8 cellular contexts compared by ENCODE assay signal in the genomic region with DNA sequence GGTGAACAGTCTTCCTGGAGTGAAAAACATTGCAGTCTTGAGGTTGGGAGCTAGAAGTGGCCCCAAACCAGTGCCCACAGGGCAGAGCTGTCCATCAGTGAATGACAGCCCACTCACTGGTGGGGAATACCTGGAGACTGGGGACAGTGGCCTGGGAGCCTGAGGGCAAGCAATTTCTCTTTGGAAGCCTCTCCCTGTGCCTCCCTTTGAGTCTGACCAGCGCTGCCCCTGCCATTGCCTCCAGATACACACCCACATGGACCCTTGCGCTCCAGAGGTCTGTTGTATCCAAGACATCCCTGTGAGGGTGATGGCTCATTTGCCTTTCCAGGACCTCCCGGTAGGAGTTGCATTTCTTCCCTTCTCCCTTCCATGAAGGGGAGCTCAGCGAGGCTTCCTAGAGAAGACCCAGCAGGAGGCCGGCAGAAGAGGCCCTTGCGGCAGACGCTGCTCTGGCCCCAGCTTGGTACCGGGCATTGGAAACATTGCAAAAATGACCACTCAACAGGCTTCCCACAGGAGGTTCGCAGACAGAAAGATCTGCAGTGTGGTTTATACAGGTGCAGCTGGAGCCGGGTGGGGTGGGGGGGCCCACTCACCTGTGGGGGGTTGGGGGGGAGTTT. TPM values are rescaled to one million over a fixed set of nuclear protein-coding genes. Genes with fewer than 3 reads are reported as not detected.
DNase-seq lines count a peak whose midpoint lies in the region; ATAC-seq and TF ChIP-seq lines count a peak whose summit lies in the region.

No MANE protein-coding gene starts in this region.

- H3K4me2 ChIP-seq in H9 (ENCODE audit: insufficient read depth, insufficient read length, low read length), result peak overlapping the region; percentile 24
- peak overlapping the region; percentile 76 for H3K4me2 ChIP-seq in smooth muscle cell

- H4K5ac ChIP-seq in H9 (ENCODE audit: insufficient read length, low read depth, low read length), result no peak overlapping the region

- no peak overlapping the region for H3K18ac ChIP-seq in H9 (ENCODE audit: insufficient read length, low read depth, low read length)

- intact Hi-C loops in left ventricle myocardium inferior (cut with micrococcal nuclease), result no loop called here

- H4K20me1 ChIP-seq in H9 (ENCODE audit: control insufficient read depth, insufficient read depth, insufficient read length) (no peaks in the 10 kb centered on the region), smooth muscle cell (ENCODE audit: low read depth) (peaks cover 100% of the 10 kb centered on the region)

- H3K9me3 Mint-ChIP-seq in H9, result peaks cover 4 to 6% of the 10 kb centered on the region in 2 experiments; a peak in 3 of 5 replicates
- peaks cover 6% of the 10 kb centered on the region for H3K9me3 Mint-ChIP-seq in activated CD4-positive, alpha-beta memory T cell treated with anti-CD3 and anti-CD28 coated beads, Interleukin-2, amount 10 ng/mL, durations not matched to agents 7 days and 5 days

- H2AFZ ChIP-seq in H9 (ENCODE audit: low read length), result no peak overlapping the region
- no peak overlapping the region for H2AFZ ChIP-seq in smooth muscle cell (ENCODE audit: low read depth)

- H2BK12ac ChIP-seq in H9 (ENCODE audit: insufficient read length, low read depth, low read length), result no peak overlapping the region

- no peak overlapping the region for H4K91ac ChIP-seq in H9 (ENCODE audit: insufficient read length, low read depth, low read length)

- H3K79me2 ChIP-seq in H9 (ENCODE audit: insufficient read depth, low read length), result no peaks in the 10 kb centered on the region; the same call in 1 of the 2 replicates
- peaks cover 98% of the 10 kb centered on the region for H3K79me2 ChIP-seq in smooth muscle cell (ENCODE audit: low read depth)

- peaks cover 2% of the 10 kb centered on the region for H3K23me2 ChIP-seq in H9 (ENCODE audit: insufficient read length, low read depth, low read length, poor library complexity, severe bottlenecking)

- H3K23ac ChIP-seq in H9 (ENCODE audit: insufficient read length, low read depth, low read length), result no peak overlapping the region

- POLR2A ChIA-PET in activated CD4-positive, alpha-beta memory T cell treated with anti-CD3 and anti-CD28 coated beads, Interleukin-2, amount 10 ng/mL, durations not matched to agents 7 days and 5 days (lab: Charles Lee), result interaction anchor here (0.7 to 20.0 kb wide), 20 partner anchors 17 to 374 kb away, joined by 3 to 374 read pairs (median 4); a partner anchor contains a TSS

- H2BK120ac ChIP-seq in H9 (ENCODE audit: low read depth, low read length, poor library complexity, severe bottlenecking), result no peak overlapping the region

- H3K79me1 ChIP-seq in H9 (ENCODE audit: insufficient read depth, low read depth, low read length, poor library complexity, severe bottlenecking), result no peaks in the 10 kb centered on the region

- no peak overlapping the region for H2BK5ac ChIP-seq in H9 (ENCODE audit: insufficient read length, low read length)

- H2AK5ac ChIP-seq in H9 (ENCODE audit: insufficient read length, low read length), result no peak overlapping the region

- no peaks in the 10 kb centered on the region; the same call in none of the 2 replicates for H3K27me3 Mint-ChIP-seq in H9 (ENCODE audit: low read depth)
- H3K27me3 Mint-ChIP-seq in activated CD4-positive, alpha-beta memory T cell treated with anti-CD3 and anti-CD28 coated beads, Interleukin-2, amount 10 ng/mL, durations not matched to agents 7 days and 5 days, result no peaks in the 10 kb centered on the region

- ATAC-seq in GM18502 (IDR thresholded peaks at IDR 0.05; ENCODE audit: poor library complexity, unreplicated experiment), result no peak

- peaks cover 5% of the 10 kb centered on the region for H3F3A ChIP-seq in smooth muscle cell (ENCODE audit: low read depth)

- H3K4me3 Mint-ChIP-seq in H9, result peak overlapping the region in 1 of 2 experiments; percentile 67; a peak in 2 of 5 replicates
- peak overlapping the region; percentile 64 for H3K4me3 Mint-ChIP-seq in activated CD4-positive, alpha-beta memory T cell treated with anti-CD3 and anti-CD28 coated beads, Interleukin-2, amount 10 ng/mL, durations not matched to agents 7 days and 5 days

- DNase-seq in H9 (no peak), left ventricle myocardium inferior (peak; percentile 16), smooth muscle cell (lab: John Stamatoyannopoulos, UW; ENCODE audit: unreplicated experiment) (no peak), DMS153 treated with DMSO at 0.1 percent for 48 hours (lab: John Stamatoyannopoulos, UW; ENCODE audit: unreplicated experiment) (no peak), HCEC 1CT (no peak), pons (ENCODE audit: low spot score) (no peak)
- no peak for DNase-seq in activated CD4-positive, alpha-beta memory T cell treated with anti-CD3 and anti-CD28 coated beads, Interleukin-2, amount 10 ng/mL, durations not matched to agents 7 days and 5 days

- H3K27me3 ChIP-seq in H9 (ENCODE audit: insufficient read depth, low read length) (no peaks in the 10 kb centered on the region), left ventricle myocardium inferior (ENCODE audit: low read depth) (no peaks in the 10 kb centered on the region), smooth muscle cell (ENCODE audit: low read depth) (no peaks in the 10 kb centered on the region)

- H3K4me1 ChIP-seq in H9 (ENCODE audit: insufficient read depth, low read length) (peaks cover 29% of the 10 kb centered on the region), left ventricle myocardium inferior (peaks cover 100% of the 10 kb centered on the region), smooth muscle cell (ENCODE audit: low read depth) (peaks cover 25% of the 10 kb centered on the region)

- H3K4me1 Mint-ChIP-seq in H9, result peaks cover 78 to 85% of the 10 kb centered on the region in 2 experiments
- peaks cover 100% of the 10 kb centered on the region for H3K4me1 Mint-ChIP-seq in activated CD4-positive, alpha-beta memory T cell treated with anti-CD3 and anti-CD28 coated beads, Interleukin-2, amount 10 ng/mL, durations not matched to agents 7 days and 5 days

- H3K56ac ChIP-seq in H9 (ENCODE audit: insufficient read length, low read depth, low read length), result no peak overlapping the region

- no CpG with 5 or more reads among the region's 10 CpGs for WGBS in H9 (ENCODE audit: extremely low coverage, insufficient read length, low lambda C conversion rate)
- 66% methylated on average over 10 of the region's 10 CpGs for WGBS in smooth muscle cell (ENCODE audit: low lambda C conversion rate)

- TF ChIP-seq CTCF in H9 (conservative IDR thresholded peaks at IDR 0.05), result no peak
- TF ChIP-seq CTCF in left ventricle myocardium inferior (IDR thresholded peaks at IDR 0.05; ENCODE audit: borderline replicate concordance), result no peak
- no peak for TF ChIP-seq CTCF in smooth muscle cell (IDR thresholded peaks at IDR 0.05; ENCODE audit: borderline replicate concordance, insufficient read depth, poor library complexity, severe bottlenecking)

- no peak overlapping the region for H4K8ac ChIP-seq in H9 (replicated peaks; ENCODE audit: insufficient read length, low read depth, low read length)

- H3T11ph ChIP-seq in H9 (ENCODE audit: low read length), result no peak overlapping the region

- peak overlapping the region; percentile 62 for H3K4me3 ChIP-seq in left ventricle myocardium inferior
- no peak overlapping the region for H3K4me3 ChIP-seq in smooth muscle cell

- H3K9me3 ChIP-seq in H9 (ENCODE audit: control insufficient read depth, low read depth, low read length), result no peaks in the 10 kb centered on the region
- no peaks in the 10 kb centered on the region for H3K9me3 ChIP-seq in left ventricle myocardium inferior (replicated peaks)
- H3K9me3 ChIP-seq in smooth muscle cell (replicated peaks; ENCODE audit: low read depth), result no peaks in the 10 kb centered on the region

- H3K36me3 Mint-ChIP-seq in H9 (ENCODE audit: insufficient read depth in 1 of 3, low read depth in 3 of 3), result peaks cover 4 to 15% (median 4%) of the 10 kb centered on the region in 3 experiments; a peak in 2 of 7 replicates
- H3K36me3 Mint-ChIP-seq in activated CD4-positive, alpha-beta memory T cell treated with anti-CD3 and anti-CD28 coated beads, Interleukin-2, amount 10 ng/mL, durations not matched to agents 7 days and 5 days (ENCODE audit: low read depth), result peaks cover 45% of the 10 kb centered on the region

- H3K36me3 ChIP-seq in left ventricle myocardium inferior, result no peaks in the 10 kb centered on the region
- H3K36me3 ChIP-seq in smooth muscle cell (ENCODE audit: low read depth), result no peaks in the 10 kb centered on the region

- no peak overlapping the region for H3K4ac ChIP-seq in H9 (ENCODE audit: low read depth, low read length)

- H2BK15ac ChIP-seq in H9 (ENCODE audit: low read depth, low read length), result no peak overlapping the region

- no peak overlapping the region for H3K9ac ChIP-seq in H9 (ENCODE audit: extremely low read depth, insufficient read length, low read length)
- no peak overlapping the region for H3K9ac ChIP-seq in smooth muscle cell (ENCODE audit: low read depth)

- no peak overlapping the region for H3K27ac Mint-ChIP-seq in H9
- H3K27ac Mint-ChIP-seq in activated CD4-positive, alpha-beta memory T cell treated with anti-CD3 and anti-CD28 coated beads, Interleukin-2, amount 10 ng/mL, durations not matched to agents 7 days and 5 days, result peak overlapping the region; percentile 99

- CTCF ChIA-PET in activated CD4-positive, alpha-beta memory T cell treated with anti-CD3 and anti-CD28 coated beads, Interleukin-2, amount 10 ng/mL, durations not matched to agents 7 days and 5 days (lab: Charles Lee), result interaction anchor here (0.8 to 15.6 kb wide), 21 partner anchors 7 to 165 kb away, joined by 3 to 162 read pairs (median 9); a partner anchor contains a TSS

- H3K14ac ChIP-seq in H9 (ENCODE audit: insufficient read depth, low read length), result no peak overlapping the region; the same call in 1 of the 2 replicates

- H3K27ac ChIP-seq in H9 (ENCODE audit: insufficient read length, low read depth, low read length), result no peak overlapping the region
- peak overlapping the region; percentile 100 for H3K27ac ChIP-seq in left ventricle myocardium inferior (replicated peaks)
- H3K27ac ChIP-seq in smooth muscle cell (ENCODE audit: low read depth), result peak overlapping the region; percentile 42

- no peak overlapping the region for H2BK20ac ChIP-seq in H9 (ENCODE audit: low read depth, low read length, poor library complexity, severe bottlenecking)

RNA-seq across cellular contexts. Expression of a gene that starts 38.5 kb away (rescaled TPM):
- total RNA-seq in H9 (2021), result 30.6 and 33.4 TPM in 2 replicates
- total RNA-seq in activated CD4-positive, alpha-beta memory T cell treated with anti-CD3 and anti-CD28 coated beads, Interleukin-2, amount 10 ng/mL, durations not matched to agents 7 days and 5 days, result 100 to 1,000 TPM; 199 TPM
- 62.3 TPM for total RNA-seq in left ventricle myocardium inferior
- total RNA-seq in smooth muscle cell, result 74.2 and 77.4 TPM in 2 replicates
- polyA plus RNA-seq in smooth muscle cell, result 42.1 and 58.0 TPM in 2 replicates
